ENCODE assay signal across 12 cellular contexts in the genomic region with DNA sequence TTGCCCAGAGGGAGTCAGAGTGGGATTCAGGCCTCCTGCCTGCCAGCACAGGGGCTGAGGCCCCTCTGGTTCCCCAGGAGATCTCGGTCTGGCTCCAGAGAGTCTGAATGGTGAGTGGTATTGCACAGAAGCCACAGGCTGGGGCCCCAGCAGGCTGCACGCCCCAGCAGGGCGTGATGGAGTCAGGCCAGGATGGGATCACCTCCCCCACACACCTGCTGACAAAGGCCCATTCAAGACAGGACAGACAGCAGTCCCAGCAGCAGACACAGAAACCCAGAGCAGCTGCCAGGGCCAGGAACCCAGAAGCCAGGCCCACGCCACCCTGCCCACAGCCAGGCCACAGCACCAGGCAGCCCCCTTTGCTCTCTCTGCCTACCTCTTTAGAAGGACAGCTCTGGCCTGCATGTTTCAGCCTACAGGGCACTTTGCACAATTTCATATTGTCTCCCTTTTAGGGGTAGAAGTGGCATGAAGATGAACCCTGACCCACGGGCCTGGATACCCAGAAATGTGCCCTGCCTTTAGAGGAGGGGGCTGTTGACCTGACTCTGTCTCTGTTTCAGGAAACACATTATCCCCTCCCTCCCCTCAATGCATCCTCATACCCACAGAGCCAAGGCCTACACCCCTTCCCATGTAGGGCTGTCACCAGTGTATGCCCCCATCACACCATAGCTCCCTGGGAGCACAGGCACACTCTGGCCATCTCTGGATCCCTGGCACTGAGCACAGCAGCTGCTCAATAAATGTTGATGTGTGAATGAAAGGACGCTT. TPM values are rescaled to one million over a fixed set of nuclear protein-coding genes. Genes with fewer than 3 reads are reported as not detected.
DNase-seq lines count a peak whose midpoint lies in the region; ATAC-seq and TF ChIP-seq lines count a peak whose summit lies in the region.
"Had no signal": no experiment of that assay in that cellular context is flagged by ENCODE, and none has a peak within 500 bp of the region (broad histone marks: within the 10 kb centered on the region; RNA-seq: fewer than 3 reads in every experiment).

No MANE protein-coding gene starts in this region.

- no peak for ATAC-seq in left lung
- ATAC-seq in HG03439 (IDR thresholded peaks at IDR 0.05; ENCODE audit: unreplicated experiment) = no peak

- peak overlapping the region; percentile 16 for H3K9ac ChIP-seq in iPS-15b (ENCODE audit: low read depth, low read length)

- H3K27ac ChIP-seq in stomach = peak overlapping the region in 3 of 5 donors; percentile 15 to 90 (median 38)
- H3K27ac ChIP-seq in left lung = no peak overlapping the region
- H3K27ac ChIP-seq: thoracic aorta had no signal

- intact Hi-C loops in stomach (cut with DNase I; ENCODE audit: low total_unique reads) (no loop called here), left lung (cut with DNase I) (no loop called here)

- H3K4me1 ChIP-seq in iPS-15b (ENCODE audit: control insufficient read depth, insufficient read depth, low read length) (peaks cover 36% of the 10 kb centered on the region), stomach (peaks cover 12 to 81% (median 36%) of the 10 kb centered on the region in 4 donors), left lung (peaks cover 5 to 30% of the 10 kb centered on the region in 2 donors)

- no peak overlapping the region for H3K4me3 ChIP-seq in iPS-15b (ENCODE audit: low read depth, low read length)
- H3K4me3 ChIP-seq in stomach = no peak overlapping the region
- no peak overlapping the region for H3K4me3 ChIP-seq in left lung
- H3K4me3 ChIP-seq: thoracic aorta had no signal

- no peak for TF ChIP-seq POLR2A in stomach (IDR thresholded peaks at IDR 0.05)

- H3K27me3 ChIP-seq in iPS-15b (ENCODE audit: control insufficient read depth, insufficient read depth, low read length) = no peaks in the 10 kb centered on the region
- peaks cover 0 to 39% (median 12%) of the 10 kb centered on the region in 3 donors for H3K27me3 ChIP-seq in stomach
- peaks cover 1 to 23% of the 10 kb centered on the region in 2 donors for H3K27me3 ChIP-seq in left lung

- 57 to 74% (median 65%) methylated on average over 6 of the region's 6 CpGs for WGBS in stomach, 5 donors

- H3K36me3 ChIP-seq in iPS-15b (ENCODE audit: control insufficient read depth, insufficient read depth, low read length) (no peaks in the 10 kb centered on the region), stomach (no peaks in the 10 kb centered on the region), left lung (no peaks in the 10 kb centered on the region)
- H3K36me3 ChIP-seq: thoracic aorta had no signal

- no peak for TF ChIP-seq CTCF in stomach (IDR thresholded peaks at IDR 0.05)
- no peak for TF ChIP-seq CTCF in left lung (IDR thresholded peaks at IDR 0.05)

- no peak for TF ChIP-seq EP300 in stomach (IDR thresholded peaks at IDR 0.05)

- DNase-seq in NCI-H2029 (lab: John Stamatoyannopoulos, UW) = peak; percentile 25
- no peak for DNase-seq in NCI-H2029 treated with DMSO at 0.1 percent for 48 hours (lab: John Stamatoyannopoulos, UW)
- peak; percentile 80 for DNase-seq in NCI-H345 (lab: John Stamatoyannopoulos, UW)
- DNase-seq in stomach = no peak
- DNase-seq in activated CD8-positive, alpha-beta memory T cell treated with anti-CD3 and anti-CD28 coated beads for 24 hours = no peak
- no peak for DNase-seq in left lung
- DNase-seq: foreskin fibroblast, NCI-H524 treated with DMSO at 0.1 percent for 48 hours had no signal

- H3K9me3 ChIP-seq in iPS-15b (ENCODE audit: control insufficient read depth, insufficient read depth, low read length) (no peaks in the 10 kb centered on the region), stomach (no peaks in the 10 kb centered on the region), left lung (no peaks in the 10 kb centered on the region)
- H3K9me3 ChIP-seq: thoracic aorta had no signal

RNA-seq across cellular contexts. Expression of a gene that starts 6.1 kb away (rescaled TPM):
- 100 to 1,000 TPM in 1 of 5 donors, 10 to 100 TPM in 4; 12.7 to 187 (median 47.0) TPM for total RNA-seq in stomach
- polyA plus RNA-seq in stomach = 10 to 100 TPM; 22.5 to 39.4 (median 25.6) TPM
- total RNA-seq in left lung = 10 to 100 TPM; 41.4 to 55.0 TPM

RNA-seq across cellular contexts. Expression of a gene that starts 45.8 kb away (rescaled TPM):
- total RNA-seq in stomach = 1 to 10 TPM in 1 of 5 donors, under 1 TPM in 1, not detected in 3; 0.45 to 7.0 TPM
- polyA plus RNA-seq in stomach = 1 to 10 TPM; 1.0 to 7.8 (median 4.0) TPM
- 1 to 10 TPM; 1.2 to 4.4 TPM for total RNA-seq in left lung
- total RNA-seq: chondrocyte, thoracic aorta had no signal

RNA-seq across cellular contexts. Expression of a gene that starts 58.8 kb away (rescaled TPM):
- 1 to 10 TPM in 2 of 5 donors, under 1 TPM in 1, not detected in 2; 0.37 to 2.2 (median 1.2) TPM for total RNA-seq in stomach
- 1 to 10 TPM in 1 of 3 donors, under 1 TPM in 1, not detected in 1; 0.19 to 3.8 TPM for polyA plus RNA-seq in stomach
- total RNA-seq in left lung = 1 to 10 TPM; 4.6 to 5.4 TPM
- total RNA-seq: chondrocyte had no signal

Comparison
In these comparisons a context has a peak if more than half of its experiments do, and no peak if none do; other contexts are left out.
1. DNase-seq: peak in NCI-H2029 (single experiment) and NCI-H345 (single experiment); none in NCI-H2029 treated with DMSO at 0.1 percent for 48 hours (single experiment), stomach (single experiment), activated CD8-positive, alpha-beta memory T cell treated with anti-CD3 and anti-CD28 coated beads for 24 hours (single experiment) and left lung (0 of 2).
2. H3K27ac ChIP-seq: peak in stomach (3 of 5); none in left lung (0 of 2).